8 cellular contexts compared by ENCODE assay signal in the genomic region with DNA sequence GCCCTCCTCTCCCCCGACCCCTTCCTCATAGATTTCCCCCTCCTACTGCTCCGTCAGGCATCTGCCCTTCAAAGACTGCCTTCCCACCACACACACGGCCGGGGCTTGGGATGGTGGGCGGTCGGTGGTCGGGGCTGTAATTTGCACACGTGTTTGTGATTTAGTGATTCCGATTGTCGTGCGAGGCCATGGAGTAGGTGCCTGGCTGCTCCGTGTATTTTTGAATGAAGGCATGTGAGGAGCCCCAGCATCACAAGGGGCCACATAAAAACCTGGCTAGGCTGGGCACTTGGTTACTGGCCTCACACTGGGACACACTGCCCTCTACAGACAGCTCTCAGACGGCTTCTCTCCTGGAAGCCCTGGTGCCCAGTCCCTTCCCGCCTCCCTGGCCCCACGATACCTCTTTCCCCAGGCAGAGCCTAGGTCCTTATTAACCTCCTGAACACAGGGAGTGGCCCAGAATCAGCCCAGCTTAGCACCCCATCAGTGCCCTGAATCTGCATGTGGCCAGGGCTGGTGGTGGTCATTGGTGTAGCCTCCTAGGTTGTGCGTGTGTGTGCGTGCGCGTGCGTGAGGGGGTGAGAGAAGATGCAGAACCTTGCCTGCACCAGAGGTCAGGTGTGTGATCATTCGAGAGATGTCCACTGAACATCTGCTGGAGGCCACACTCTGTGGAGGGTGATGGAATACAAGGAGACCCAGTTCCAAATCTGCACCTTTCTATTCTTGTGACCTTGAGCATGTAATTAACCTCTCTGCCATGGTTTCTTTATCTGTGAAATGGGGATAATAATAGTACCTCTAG. TPM values are rescaled to one million over a fixed set of nuclear protein-coding genes. Genes with fewer than 3 reads are reported as not detected.
A peak's percentile ranks its signal among the peaks of the same experiment; 100 is the strongest.
DNase-seq lines count a peak whose midpoint lies in the region; ATAC-seq and TF ChIP-seq lines count a peak whose summit lies in the region.

No MANE protein-coding gene starts in this region.

- H3K27ac ChIP-seq in breast epithelium: peak overlapping the region; percentile 98 to 99

- intact Hi-C loops in breast epithelium (cut with DNase I; ENCODE audit: low total_unique reads): loop anchor here (5.0 kb wide), 1 partner anchor 285 kb away; no protein-coding TSS in a partner anchor

- no peak overlapping the region for H3K9ac ChIP-seq in iPS-15b (ENCODE audit: low read depth, low read length)

- no peaks in the 10 kb centered on the region for H3K9me3 ChIP-seq in breast epithelium
- no peaks in the 10 kb centered on the region for H3K9me3 ChIP-seq in iPS-15b (ENCODE audit: control insufficient read depth, insufficient read depth, low read length)

- H3K4me3 ChIP-seq in breast epithelium (peak overlapping the region; percentile 68 to 94 (median 84)), iPS-15b (ENCODE audit: low read depth, low read length) (peak overlapping the region; percentile 72)

- TF ChIP-seq POLR2A in breast epithelium (IDR thresholded peaks at IDR 0.05): no peak

- no peak for ATAC-seq in HG02759 (IDR thresholded peaks at IDR 0.05; ENCODE audit: unreplicated experiment)

- no peaks in the 10 kb centered on the region for H3K27me3 ChIP-seq in breast epithelium
- H3K27me3 ChIP-seq in iPS-15b (ENCODE audit: control insufficient read depth, insufficient read depth, low read length): peaks cover 2% of the 10 kb centered on the region

- no peaks in the 10 kb centered on the region for H3K36me3 ChIP-seq in breast epithelium
- H3K36me3 ChIP-seq in iPS-15b (ENCODE audit: control insufficient read depth, insufficient read depth, low read length): peaks cover 16% of the 10 kb centered on the region

- TF ChIP-seq CTCF in breast epithelium (IDR thresholded peaks at IDR 0.05): peak; percentile 7 to 77 (median 64)

- DNase-seq in NCI-H2081 (lab: John Stamatoyannopoulos, UW): peak; percentile 54 to 78
- DNase-seq in NCI-H2081 treated with DMSO at 0.1 percent for 48 hours (lab: John Stamatoyannopoulos, UW): no peak
- peak; percentile 36 for DNase-seq in NCI-H187 treated with DMSO at 0.1 percent for 48 hours (lab: John Stamatoyannopoulos, UW)
- DNase-seq in T-helper 22 cell (ENCODE audit: low read depth): peak; percentile 34
- DNase-seq in breast epithelium (ENCODE audit: low spot score in 2 of 2): peak; percentile 72 to 75
- peak; percentile 86 for DNase-seq in retina

- H3K4me1 ChIP-seq in breast epithelium (peaks cover 2 to 8% of the 10 kb centered on the region in 2 donors), iPS-15b (ENCODE audit: control insufficient read depth, insufficient read depth, low read length) (peaks cover 8% of the 10 kb centered on the region)

RNA-seq across cellular contexts. Expression of a gene that starts 1.3 kb away (rescaled TPM):
- total RNA-seq in breast epithelium: 1 to 10 TPM; 4.1 to 9.0 (median 5.6) TPM

RNA-seq across cellular contexts. Expression of a gene that starts 11.8 kb away (rescaled TPM):
- not detected for total RNA-seq in breast epithelium

RNA-seq across cellular contexts. Expression of a gene that starts 16.1 kb away (rescaled TPM):
- not detected for total RNA-seq in breast epithelium

RNA-seq across cellular contexts. Expression of a gene that starts 18.9 kb away (rescaled TPM):
- total RNA-seq in breast epithelium: not detected

RNA-seq across cellular contexts. Expression of a gene that starts 23.8 kb away (rescaled TPM):
- total RNA-seq in breast epithelium: not detected
